21 cellular contexts compared by ENCODE assay signal in genomic region chr6:45998524-45998923, GRCh38. TPM values are rescaled to one million over a fixed set of nuclear protein-coding genes. Genes with fewer than 3 reads are reported as not detected.
DNase-seq lines count a peak whose midpoint lies in the region; ATAC-seq and TF ChIP-seq lines count a peak whose summit lies in the region.
"Had no signal": no experiment of that assay in that cellular context is flagged by ENCODE, and none has a peak within 500 bp of the region (broad histone marks: within the 10 kb centered on the region; RNA-seq: fewer than 3 reads in every experiment).

No MANE protein-coding gene starts in this region.

- intact Hi-C loops in Right ventricle myocardium superior (cut with DNase I) = no loop called here
- intact Hi-C loops in left cardiac atrium (cut with DNase I) = no loop called here
- intact Hi-C loops in left colon (cut with DNase I, micrococcal nuclease) = no loop called here
- intact Hi-C loops in psoas muscle (cut with DNase I) = no loop called here
- intact Hi-C loops in upper lobe of right lung (cut with DNase I) = no loop called here
- intact Hi-C loops in sciatic nerve (cut with DNase I) = no loop called here

- H3K36me3 Mint-ChIP-seq in activated CD4-positive, alpha-beta T cell treated with anti-CD3 and anti-CD28 coated beads, Interleukin-2, amount 10 ng/mL, durations not matched to agents 7 days and 5 days (ENCODE audit: low read depth) = no peaks in the 10 kb centered on the region
- H3K36me3 Mint-ChIP-seq: CD14-positive monocyte had no signal

- no peak overlapping the region for H3K27ac Mint-ChIP-seq in activated CD4-positive, alpha-beta T cell treated with anti-CD3 and anti-CD28 coated beads, Interleukin-2, amount 10 ng/mL, durations not matched to agents 7 days and 5 days
- H3K27ac Mint-ChIP-seq: CD14-positive monocyte, H9 had no signal

- no peaks in the 10 kb centered on the region for H3K27me3 ChIP-seq in psoas muscle (ENCODE audit: insufficient read depth in 3 of 3, low read length in 2 of 3)
- H3K27me3 ChIP-seq in upper lobe of right lung = no peaks in the 10 kb centered on the region

- no peaks in the 10 kb centered on the region for H3K4me1 Mint-ChIP-seq in activated CD4-positive, alpha-beta T cell treated with anti-CD3 and anti-CD28 coated beads, Interleukin-2, amount 10 ng/mL, durations not matched to agents 7 days and 5 days
- H3K4me1 Mint-ChIP-seq: CD14-positive monocyte, H9 had no signal

- H3K4me1 ChIP-seq in psoas muscle = peaks cover 41% of the 10 kb centered on the region
- no peaks in the 10 kb centered on the region for H3K4me1 ChIP-seq in upper lobe of right lung

- CTCF ChIA-PET in activated CD4-positive, alpha-beta T cell treated with anti-CD3 and anti-CD28 coated beads, Interleukin-2, amount 10 ng/mL, durations not matched to agents 7 days and 5 days (lab: Charles Lee) = interaction anchor here (1.2 to 1.5 kb wide), 2 partner anchors 12 to 29 kb away, joined by 4 to 6 read pairs; no protein-coding TSS in a partner anchor

- peak overlapping the region; percentile 86 for H3K27ac ChIP-seq in psoas muscle
- H3K27ac ChIP-seq in upper lobe of right lung = peak overlapping the region; percentile 32
- H3K27ac ChIP-seq: RWPE1 had no signal

- H3K4me3 ChIP-seq in psoas muscle (no peak overlapping the region), upper lobe of right lung (no peak overlapping the region)

- ATAC-seq in Right ventricle myocardium superior (ENCODE audit: poor library complexity) = peak; percentile 22
- ATAC-seq in left cardiac atrium = no peak
- ATAC-seq in left colon = peak; percentile 10
- ATAC-seq in psoas muscle = peak; percentile 72 to 80 (median 75)
- ATAC-seq in upper lobe of right lung = no peak
- no peak for ATAC-seq in sciatic nerve
- ATAC-seq: PC-3 had no signal

- H3K9me3 ChIP-seq in psoas muscle = no peaks in the 10 kb centered on the region
- H3K9me3 ChIP-seq in upper lobe of right lung = no peaks in the 10 kb centered on the region

- no peak for DNase-seq in Right ventricle myocardium superior
- DNase-seq in left cardiac atrium = no peak
- DNase-seq in left colon = no peak
- no peak for DNase-seq in psoas muscle
- no peak for DNase-seq in upper lobe of right lung
- DNase-seq in sciatic nerve (ENCODE audit: low spot score) = no peak
- no peak for DNase-seq in stimulated activated CD4-positive, alpha-beta T cell treated with anti-CD3 and anti-CD28 coated beads, Interleukin-12 subunit alpha, Interleukin-12 subunit beta, amount 100 ng/mL, for 4 hours
- DNase-seq in activated CD4-positive, alpha-beta T cell treated with anti-CD3 and anti-CD28 coated beads, Interleukin-2, amount 10 ng/mL, durations not matched to agents 7 days and 5 days = no peak
- DNase-seq: 8988T, DMS79 treated with DMSO at 0.1 percent for 48 hours, H9, NCI-H1417, NCI-H187, NCI-H2227 treated with DMSO at 0.1 percent for 48 hours, NCI-H510A treated with DMSO at 0.1 percent for 48 hours, NCI-H82, PC-3 had no signal

- WGBS in psoas muscle, 3 donors = 18 to 56% (median 31%) methylated on average over 2 of the region's 2 CpGs

- H3K36me3 ChIP-seq in psoas muscle (ENCODE audit: insufficient read depth in 1 of 2, low read depth in 1 of 2) (peaks cover 0 to 7% of the 10 kb centered on the region in 2 donors), upper lobe of right lung (no peaks in the 10 kb centered on the region)

- TF ChIP-seq CTCF in psoas muscle (IDR thresholded peaks at IDR 0.05) = no peak
- TF ChIP-seq CTCF in upper lobe of right lung (IDR thresholded peaks at IDR 0.05) = no peak

- H3K9me3 Mint-ChIP-seq in activated CD4-positive, alpha-beta T cell treated with anti-CD3 and anti-CD28 coated beads, Interleukin-2, amount 10 ng/mL, durations not matched to agents 7 days and 5 days = peaks cover 6% of the 10 kb centered on the region
- H3K9me3 Mint-ChIP-seq: H9 had no signal

- no peak overlapping the region for H3K4me3 Mint-ChIP-seq in activated CD4-positive, alpha-beta T cell treated with anti-CD3 and anti-CD28 coated beads, Interleukin-2, amount 10 ng/mL, durations not matched to agents 7 days and 5 days
- H3K4me3 Mint-ChIP-seq: CD14-positive monocyte, H9 had no signal

- no peaks in the 10 kb centered on the region for H3K27me3 Mint-ChIP-seq in activated CD4-positive, alpha-beta T cell treated with anti-CD3 and anti-CD28 coated beads, Interleukin-2, amount 10 ng/mL, durations not matched to agents 7 days and 5 days

- POLR2A ChIA-PET in activated CD4-positive, alpha-beta T cell treated with anti-CD3 and anti-CD28 coated beads, Interleukin-2, amount 10 ng/mL, durations not matched to agents 7 days and 5 days (lab: Charles Lee) = no interaction called here

RNA-seq across cellular contexts. Expression of gene CLIC5, which starts 17.1 kb away (rescaled TPM):
- total RNA-seq in Right ventricle myocardium superior (279 TPM), left cardiac atrium (100 to 1,000 TPM in 1 of 2 donors, 10 to 100 TPM in 1; 92.1 to 109 TPM), left colon (100 to 1,000 TPM; 170 to 205 TPM), psoas muscle (100 to 1,000 TPM; 166 to 285 (median 211) TPM), upper lobe of right lung (131 TPM), sciatic nerve (42.6 TPM)
- polyA plus RNA-seq in psoas muscle = 10 to 100 TPM; 30.2 to 84.5 (median 82.4) TPM
- 1 to 10 TPM; 3.7 to 3.8 TPM for total RNA-seq in activated CD4-positive, alpha-beta T cell treated with anti-CD3 and anti-CD28 coated beads, Interleukin-2, amount 10 ng/mL, durations not matched to agents 7 days and 5 days
- total RNA-seq: M059J, PC-3 had no signal
- polyA plus RNA-seq: AG04450, CD14-positive monocyte had no signal

Comparison
In these comparisons a context has a peak if more than half of its experiments do, and no peak if none do; other contexts are left out.
1. ATAC-seq: peak in Right ventricle myocardium superior (single experiment), left colon (single experiment) and psoas muscle (4 of 4); none in left cardiac atrium (0 of 2), upper lobe of right lung (single experiment) and sciatic nerve (single experiment).